9 cellular contexts compared by ENCODE assay signal in the genomic region with DNA sequence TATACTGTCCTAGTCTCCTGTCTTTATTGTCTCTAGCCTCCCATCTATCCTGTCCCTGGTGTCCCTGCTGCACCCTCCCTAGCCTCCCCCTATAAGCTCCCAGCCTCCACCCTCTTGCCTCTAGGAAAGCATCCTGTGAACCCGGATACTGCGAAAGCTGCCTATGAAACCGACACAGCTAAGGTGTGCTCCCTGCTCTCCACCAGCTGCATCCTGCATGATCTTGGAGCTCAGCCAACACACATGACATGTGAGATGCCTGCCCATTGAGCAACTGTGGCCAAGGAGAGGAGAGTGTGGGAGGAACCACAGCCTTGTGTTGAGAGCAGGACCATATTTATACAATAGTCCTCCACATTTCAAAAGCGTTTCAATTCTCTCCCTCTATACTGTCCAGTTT.
A peak's percentile ranks its signal among the peaks of the same experiment; 100 is the strongest.
DNase-seq lines count a peak whose midpoint lies in the region; ATAC-seq and TF ChIP-seq lines count a peak whose summit lies in the region.
"Had no signal": no experiment of that assay in that cellular context is flagged by ENCODE, and none has a peak within 500 bp of the region (broad histone marks: within the 10 kb centered on the region; RNA-seq: fewer than 3 reads in every experiment).

No MANE protein-coding gene starts in this region.

- CTCF ChIA-PET in CD8-positive, alpha-beta T cell (lab: Charles Lee) = no interaction called here

- peak; percentile 34 to 50 for DNase-seq in NCI-H526 (lab: John Stamatoyannopoulos, UW)
- peak; percentile 93 for DNase-seq in epithelial cell of esophagus (ENCODE audit: low read depth)
- DNase-seq in stromal cell of bone marrow (ENCODE audit: low read depth) = peak; percentile 10
- DNase-seq in stimulated activated CD4-positive, alpha-beta T cell treated with anti-CD3 and anti-CD28 coated beads, Interleukin-4, amount 100 ng/mL, for 4 hours = no peak
- no peak for DNase-seq in effector CD8-positive, alpha-beta T cell (lab: John Stamatoyannopoulos, UW)
- no peak for DNase-seq in CD8-positive, alpha-beta T cell

- no peaks in the 10 kb centered on the region for H3K36me3 ChIP-seq in CD8-positive, alpha-beta T cell (ENCODE audit: insufficient read depth, low read length)

- no peak overlapping the region for H3K4me3 Mint-ChIP-seq in CD8-positive, alpha-beta T cell

- no peaks in the 10 kb centered on the region for H3K4me1 Mint-ChIP-seq in CD8-positive, alpha-beta T cell (ENCODE audit: low read depth)

- POLR2A ChIA-PET in CD8-positive, alpha-beta T cell (lab: Charles Lee) = no interaction called here

- no peaks in the 10 kb centered on the region for H3K27me3 ChIP-seq in CD8-positive, alpha-beta T cell (ENCODE audit: insufficient read depth, low read length)
- H3K27me3 ChIP-seq: dorsolateral prefrontal cortex had no signal

- H3K27ac ChIP-seq in CD8-positive, alpha-beta T cell (ENCODE audit: low read depth, low read length) = no peak overlapping the region

- no peak overlapping the region for H3K4me3 ChIP-seq in epithelial cell of esophagus (ENCODE audit: low read length)
- no peak overlapping the region for H3K4me3 ChIP-seq in CD8-positive, alpha-beta T cell (ENCODE audit: low read depth, low read length)
- H3K4me3 ChIP-seq: dorsolateral prefrontal cortex had no signal

- no peaks in the 10 kb centered on the region for H3K9me3 Mint-ChIP-seq in CD8-positive, alpha-beta T cell

- no peaks in the 10 kb centered on the region for H3K4me1 ChIP-seq in CD8-positive, alpha-beta T cell (ENCODE audit: insufficient read depth, low read length)

- no peak for TF ChIP-seq CTCF in epithelial cell of esophagus (IDR thresholded peaks at IDR 0.05; ENCODE audit: insufficient read depth, low read depth, low read length, missing control alignments)
- no peak for TF ChIP-seq CTCF in CD8-positive, alpha-beta T cell (IDR thresholded peaks at IDR 0.05)

- intact Hi-C loops in CD8-positive, alpha-beta T cell (cut with DNase I, micrococcal nuclease) = no loop called here

- H3K9me3 ChIP-seq in CD8-positive, alpha-beta T cell (ENCODE audit: low read length) = no peaks in the 10 kb centered on the region

- H3K36me3 Mint-ChIP-seq in CD8-positive, alpha-beta T cell = no peaks in the 10 kb centered on the region

- H3K27me3 Mint-ChIP-seq in CD8-positive, alpha-beta T cell (ENCODE audit: low read depth) = peaks cover 3% of the 10 kb centered on the region

- H3K27ac Mint-ChIP-seq in CD8-positive, alpha-beta T cell = no peak overlapping the region

- ATAC-seq in GM18511 (IDR thresholded peaks at IDR 0.05; ENCODE audit: unreplicated experiment) = peak; percentile 90
- peak; percentile 69 for ATAC-seq in HG03469 (IDR thresholded peaks at IDR 0.05; ENCODE audit: unreplicated experiment)
- no peak for ATAC-seq in CD8-positive, alpha-beta T cell

Comparison
In these comparisons a context has a peak if more than half of its experiments do, and no peak if none do; other contexts are left out.
1. DNase-seq: peak in NCI-H526 (2 of 2), epithelial cell of esophagus (single experiment) and stromal cell of bone marrow (single experiment); none in stimulated activated CD4-positive, alpha-beta T cell treated with anti-CD3 and anti-CD28 coated beads, Interleukin-4, amount 100 ng/mL, for 4 hours (0 of 2), effector CD8-positive, alpha-beta T cell (single experiment) and CD8-positive, alpha-beta T cell (0 of 7).